ENCODE assay signal across 23 cellular contexts in genomic region chr10:123781324-123781900, GRCh38.
DNase-seq lines count a peak whose midpoint lies in the region; ATAC-seq, FAIRE-seq and TF ChIP-seq lines count a peak whose summit lies in the region.
"Had no signal": no experiment of that assay in that cellular context is flagged by ENCODE, and none has a peak within 500 bp of the region (broad histone marks: within the 10 kb centered on the region; RNA-seq: fewer than 3 reads in every experiment).

No MANE protein-coding gene starts in this region.

- H3K27me3 ChIP-seq in HUES48 (ENCODE audit: control insufficient read depth, insufficient read depth, low read length) (peaks cover 21% of the 10 kb centered on the region), iPS-18a (ENCODE audit: control insufficient read depth, insufficient read depth, low read length) (no peaks in the 10 kb centered on the region), sigmoid colon (no peaks in the 10 kb centered on the region), esophagus muscularis mucosa (no peaks in the 10 kb centered on the region)

- H3K4me1 ChIP-seq in HUES48 (ENCODE audit: control insufficient read depth, insufficient read depth, low read length), result peaks cover 35% of the 10 kb centered on the region
- H3K4me1 ChIP-seq in iPS-18a (ENCODE audit: control insufficient read depth, low read depth, low read length), result peaks cover 22% of the 10 kb centered on the region
- peaks cover 0 to 72% (median 53%) of the 10 kb centered on the region in 4 donors for H3K4me1 ChIP-seq in sigmoid colon
- H3K4me1 ChIP-seq in esophagus muscularis mucosa, result peaks cover 0 to 68% (median 39%) of the 10 kb centered on the region in 4 donors
- H3K4me1 ChIP-seq: BLaER1 treated with 17β-estradiol and CSF1 and Interleukin-3, amounts not matched to agents 10 nM and 100 nM had no signal

- TF ChIP-seq POLR2A in sigmoid colon (IDR thresholded peaks at IDR 0.05) (no peak), esophagus muscularis mucosa (IDR thresholded peaks at IDR 0.05; ENCODE audit: low read depth) (no peak)

- no peak for ATAC-seq in HG02852 (IDR thresholded peaks at IDR 0.05; ENCODE audit: unreplicated experiment)
- ATAC-seq: CD8-positive, alpha-beta T cell; Right ventricle myocardium inferior had no signal

- H3K4me3 ChIP-seq in HUES48 (ENCODE audit: low read depth, low read length), result no peak overlapping the region
- peak overlapping the region; percentile 15 for H3K4me3 ChIP-seq in iPS-18a (ENCODE audit: low read length)
- H3K4me3 ChIP-seq in sigmoid colon, result no peak overlapping the region
- no peak overlapping the region for H3K4me3 ChIP-seq in esophagus muscularis mucosa
- H3K4me3 ChIP-seq: BLaER1 treated with 17β-estradiol and CSF1 and Interleukin-3, amounts not matched to agents 10 nM and 100 nM; MG63 had no signal

- H3K9me3 ChIP-seq in HUES48 (ENCODE audit: control insufficient read depth, insufficient read depth, low read length), result no peaks in the 10 kb centered on the region
- H3K9me3 ChIP-seq in iPS-18a (ENCODE audit: control insufficient read depth, low read depth, low read length), result no peaks in the 10 kb centered on the region
- no peaks in the 10 kb centered on the region for H3K9me3 ChIP-seq in sigmoid colon
- no peaks in the 10 kb centered on the region for H3K9me3 ChIP-seq in esophagus muscularis mucosa
- H3K9me3 ChIP-seq: BLaER1 treated with 17β-estradiol and CSF1 and Interleukin-3, amounts not matched to agents 10 nM and 100 nM; MG63 had no signal

- WGBS in sigmoid colon, 2 donors, result 86 to 92% methylated on average over 9 of the region's 9 CpGs
- WGBS in esophagus muscularis mucosa, result 80% methylated on average over 5 of the region's 9 CpGs

- DNase-seq in ELF-1 (ENCODE audit: low read depth, low spot score) (peak; percentile 39), sigmoid colon (no peak), frontal cortex (ENCODE audit: low spot score in 2 of 2) (no peak), esophagus muscularis mucosa (ENCODE audit: extremely low spot score) (no peak)
- DNase-seq: Calu3; Kasumi-1; MG63; NCI-H1048; NCI-H146; NCI-H2081 treated with DMSO at 0.1 percent for 48 hours; NCI-H510A; NCI-H748 treated with DMSO at 0.1 percent for 48 hours; NK-92 treated with Interleukin-12 subunit alpha and Interleukin-12 subunit beta, amount 100 ng/mL, for 24 hours had no signal

- H3K36me3 ChIP-seq in HUES48 (ENCODE audit: control insufficient read depth, insufficient read depth, low read length) (0 out of 2 replicates have a peak, but pooled peaks cover 4% of the 10 kb centered on the region), iPS-18a (ENCODE audit: control insufficient read depth, low read depth, low read length) (no peaks in the 10 kb centered on the region), sigmoid colon (peaks cover 0 to 7% (median 0%) of the 10 kb centered on the region in 4 donors), esophagus muscularis mucosa (peaks cover 0 to 9% (median 3%) of the 10 kb centered on the region in 4 donors)
- H3K36me3 ChIP-seq: BLaER1 treated with 17β-estradiol and CSF1 and Interleukin-3, amounts not matched to agents 10 nM and 100 nM; MG63 had no signal

- TF ChIP-seq CTCF in sigmoid colon (IDR thresholded peaks at IDR 0.05) (no peak), esophagus muscularis mucosa (IDR thresholded peaks at IDR 0.05) (no peak)

- H3K27ac ChIP-seq in HUES48 (ENCODE audit: low read depth, low read length) (peak overlapping the region; percentile 60), iPS-18a (ENCODE audit: low read length) (no peak overlapping the region), sigmoid colon (peak overlapping the region in 3 of 4 donors; percentile 34 to 55 (median 54)), esophagus muscularis mucosa (replicated peaks in 1 of 4) (no peak overlapping the region)
- H3K27ac ChIP-seq: BLaER1 treated with 17β-estradiol and CSF1 and Interleukin-3, amounts not matched to agents 10 nM and 100 nM had no signal

- intact Hi-C loops in sigmoid colon (cut with DNase I), result no loop called here
- intact Hi-C loops in esophagus muscularis mucosa (cut with DNase I), result no loop called here

- TF ChIP-seq EP300 in sigmoid colon (IDR thresholded peaks at IDR 0.05), result no peak
- no peak for TF ChIP-seq EP300 in esophagus muscularis mucosa (IDR thresholded peaks at IDR 0.05)

- FAIRE-seq in frontal cortex (lab: Jason Lieb, UNC), result no peak
- FAIRE-seq: GM12892, GM18507, HTR-8/SVneo, RCC 7860 had no signal

- H3K9ac ChIP-seq in HUES48 (ENCODE audit: low read depth, low read length) (no peak overlapping the region), iPS-18a (ENCODE audit: low read length) (no peak overlapping the region)
- H3K9ac ChIP-seq: BLaER1 treated with 17β-estradiol and CSF1 and Interleukin-3, amounts not matched to agents 10 nM and 100 nM had no signal

Comparison
In these comparisons a context has a peak if more than half of its experiments do, and no peak if none do; other contexts are left out.
1. H3K27ac ChIP-seq: peak in HUES48 (single experiment) and sigmoid colon (3 of 4); none in iPS-18a (single experiment) and esophagus muscularis mucosa (0 of 4).